ENCODE assay signal across 8 cellular contexts in the genomic region with DNA sequence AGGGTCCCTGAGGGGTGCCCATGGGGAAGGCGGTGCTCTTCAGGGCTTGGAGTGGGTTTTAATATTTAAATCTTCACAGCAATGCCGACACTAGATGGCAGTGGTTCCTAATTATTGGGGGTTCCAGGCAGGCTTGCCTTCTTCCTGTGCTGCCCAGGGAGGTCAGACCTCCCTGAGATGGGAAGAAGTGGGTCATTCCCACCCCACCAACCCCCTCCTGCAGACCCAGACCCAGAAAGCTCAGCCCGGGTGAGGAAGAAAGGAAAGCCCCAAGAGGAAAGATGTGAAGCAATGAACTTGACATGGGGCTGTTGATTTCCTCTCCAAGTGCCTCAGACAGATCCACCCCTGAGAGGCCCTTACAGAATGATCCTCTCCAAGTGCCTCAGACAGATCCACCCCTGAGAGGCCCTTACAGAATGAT.
DNase-seq lines count a peak whose midpoint lies in the region; ATAC-seq and TF ChIP-seq lines count a peak whose summit lies in the region.

No MANE protein-coding gene starts in this region.

- H3K9me3 Mint-ChIP-seq in naive B cell: no peaks in the 10 kb centered on the region

- H3K4me1 Mint-ChIP-seq in naive B cell: no peaks in the 10 kb centered on the region

- no peak overlapping the region for H3K4me3 Mint-ChIP-seq in naive B cell

- TF ChIP-seq POLR2A in erythroblast (IDR thresholded peaks at IDR 0.05; ENCODE audit: low read length): no peak

- DNase-seq in DMS153 (lab: John Stamatoyannopoulos, UW) (peak; percentile 11), HK-2 (ENCODE audit: unreplicated experiment) (peak; percentile 46), NOMO-1 (lab: John Stamatoyannopoulos, UW; ENCODE audit: unreplicated experiment in 2 of 2) (peak; percentile 13 to 44), erythroblast (lab: John Stamatoyannopoulos, UW) (peak; percentile 61 to 72), naive B cell (peak; percentile 25), substantia nigra (lab: John Stamatoyannopoulos, UW) (peak in 39 of 49 donors; percentile 2 to 64 (median 42))
- DNase-seq in activated CD8-positive, alpha-beta memory T cell treated with anti-CD3 and anti-CD28 coated beads, Interleukin-2, amount 50 U/mL, for 1 hour (ENCODE audit: extremely low read depth): peak; percentile 20

- peak overlapping the region in 2 of 6 donors; percentile 27 to 86 for H3K27ac Mint-ChIP-seq in naive B cell

- peak; percentile 54 for ATAC-seq in GM19468 (IDR thresholded peaks at IDR 0.05; ENCODE audit: extremely low read depth, unreplicated experiment)
- ATAC-seq in naive B cell (ENCODE audit: low read depth in 2 of 2): peak in 1 of 2 donors; percentile 62

- no peaks in the 10 kb centered on the region for H3K36me3 Mint-ChIP-seq in naive B cell

- peaks cover 0 to 14% (median 12%) of the 10 kb centered on the region in 3 donors for H3K27me3 Mint-ChIP-seq in naive B cell

- H3K27ac ChIP-seq in substantia nigra (ENCODE audit: low read depth, low read length, poor library complexity, severe bottlenecking): no peak overlapping the region

Comparison
In these comparisons a context has a peak if more than half of its experiments do, and no peak if none do; other contexts are left out.
1. DNase-seq: peak in every context shown above with its lines; median percentile 66 in erythroblast; 46 in HK-2; 42 in substantia nigra; 28 in NOMO-1; 25 in naive B cell; 20 in activated CD8-positive, alpha-beta memory T cell treated with anti-CD3 and anti-CD28 coated beads, Interleukin-2, amount 50 U/mL, for 1 hour; 11 in DMS153.